11 cellular contexts compared by ENCODE assay signal in the genomic region with DNA sequence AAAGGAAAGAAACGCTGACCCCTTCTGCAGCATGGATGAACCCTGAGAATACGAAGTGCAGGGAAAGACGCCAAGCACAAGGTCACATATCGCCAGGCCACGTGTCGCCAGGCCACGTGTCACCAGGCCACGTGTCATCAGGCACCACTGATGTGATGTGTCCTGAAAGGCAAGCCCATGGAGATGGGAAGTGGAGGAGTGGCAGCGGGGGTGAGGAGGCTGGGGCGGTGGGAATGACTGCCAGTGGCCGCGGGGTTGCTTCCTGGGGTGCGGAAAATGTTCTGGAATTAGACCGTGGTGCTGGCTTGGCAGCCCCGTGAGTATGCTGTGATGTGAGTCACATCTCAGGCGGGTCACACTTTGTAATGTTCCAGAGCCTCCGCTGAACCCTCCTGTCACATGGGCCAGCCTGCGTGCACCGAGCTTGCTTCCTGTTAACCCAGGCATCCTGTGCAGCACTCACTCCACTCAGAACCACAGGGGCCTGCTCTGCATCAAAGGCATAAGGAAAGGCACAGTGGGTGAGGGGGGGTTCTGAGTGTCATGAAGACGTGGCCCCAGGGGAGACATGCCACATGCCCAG. TPM values are rescaled to one million over a fixed set of nuclear protein-coding genes. Genes with fewer than 3 reads are reported as not detected.
DNase-seq lines count a peak whose midpoint lies in the region; FAIRE-seq lines count a peak whose summit lies in the region.
"Had no signal": no experiment of that assay in that cellular context is flagged by ENCODE, and none has a peak within 500 bp of the region (broad histone marks: within the 10 kb centered on the region; RNA-seq: fewer than 3 reads in every experiment).

No MANE protein-coding gene starts in this region.

- intact Hi-C loops in head of caudate nucleus (cut with DNase I) = no loop called here

- H3K4me1 Mint-ChIP-seq in activated naive CD4-positive, alpha-beta T cell treated with anti-CD3 and anti-CD28 coated beads, Interleukin-2, amount 10 ng/mL, durations not matched to agents 7 days and 5 days = peaks cover 29% of the 10 kb centered on the region

- peaks cover 54% of the 10 kb centered on the region for H3K36me3 Mint-ChIP-seq in activated naive CD4-positive, alpha-beta T cell treated with anti-CD3 and anti-CD28 coated beads, Interleukin-2, amount 10 ng/mL, durations not matched to agents 7 days and 5 days

- FAIRE-seq in GM19239 (lab: Jason Lieb, UNC) = no peak
- FAIRE-seq: K562 had no signal

- DNase-seq in LHCN-M2 (ENCODE audit: low read depth) = peak; percentile 48
- DNase-seq in activated naive CD4-positive, alpha-beta T cell treated with anti-CD3 and anti-CD28 coated beads, Interleukin-2, amount 10 ng/mL, durations not matched to agents 7 days and 5 days = peak; percentile 63
- peak; percentile 49 to 91 (median 78) for DNase-seq in head of caudate nucleus
- DNase-seq in stimulated activated CD4-positive, alpha-beta T cell treated with anti-CD3 and anti-CD28 coated beads, Interleukin-4, amount 100 ng/mL, for 1 hour = peak; percentile 26
- DNase-seq in GM19239 (ENCODE audit: insufficient read length, low spot score) = no peak
- DNase-seq in NCI-H1417 treated with DMSO at 0.1 percent for 48 hours (lab: John Stamatoyannopoulos, UW) = no peak
- DNase-seq in NCI-H2081 (lab: John Stamatoyannopoulos, UW) = no peak
- DNase-seq in effector CD4-positive, alpha-beta T cell = no peak
- DNase-seq: GF-D8, immature natural killer cell had no signal

- H3K27me3 Mint-ChIP-seq in activated naive CD4-positive, alpha-beta T cell treated with anti-CD3 and anti-CD28 coated beads, Interleukin-2, amount 10 ng/mL, durations not matched to agents 7 days and 5 days = no peaks in the 10 kb centered on the region

- no peak overlapping the region for H3K4me3 Mint-ChIP-seq in activated naive CD4-positive, alpha-beta T cell treated with anti-CD3 and anti-CD28 coated beads, Interleukin-2, amount 10 ng/mL, durations not matched to agents 7 days and 5 days
- H3K4me3 Mint-ChIP-seq: immature natural killer cell had no signal

- H3K27ac Mint-ChIP-seq in activated naive CD4-positive, alpha-beta T cell treated with anti-CD3 and anti-CD28 coated beads, Interleukin-2, amount 10 ng/mL, durations not matched to agents 7 days and 5 days = peak overlapping the region; percentile 72
- H3K27ac Mint-ChIP-seq: immature natural killer cell had no signal

- CTCF ChIA-PET in activated naive CD4-positive, alpha-beta T cell treated with anti-CD3 and anti-CD28 coated beads, Interleukin-2, amount 10 ng/mL, durations not matched to agents 7 days and 5 days (lab: Charles Lee) = no interaction called here

- peaks cover 9% of the 10 kb centered on the region for H3K9me3 Mint-ChIP-seq in activated naive CD4-positive, alpha-beta T cell treated with anti-CD3 and anti-CD28 coated beads, Interleukin-2, amount 10 ng/mL, durations not matched to agents 7 days and 5 days
- H3K9me3 Mint-ChIP-seq: immature natural killer cell had no signal

RNA-seq across cellular contexts. Expression of gene SLC66A2, which starts 39.0 kb away (rescaled TPM):
- total RNA-seq in LHCN-M2 (2014; rRNA removed) = 45.2 and 53.3 TPM in 2 replicates
- polyA plus RNA-seq in LHCN-M2 (2012) = 27.0 TPM

RNA-seq across cellular contexts. Expression of gene HSBP1L1, which starts 51.9 kb away (rescaled TPM):
- total RNA-seq in LHCN-M2 (2014; rRNA removed) = not detected in 2 replicates
- 0.78 TPM for polyA plus RNA-seq in LHCN-M2 (2012)
- total RNA-seq: K562 had no signal

Comparison
In these comparisons a context has a peak if more than half of its experiments do, and no peak if none do; other contexts are left out.
1. DNase-seq: peak in LHCN-M2 (single experiment), activated naive CD4-positive, alpha-beta T cell treated with anti-CD3 and anti-CD28 coated beads, Interleukin-2, amount 10 ng/mL, durations not matched to agents 7 days and 5 days (single experiment), head of caudate nucleus (42 of 42) and stimulated activated CD4-positive, alpha-beta T cell treated with anti-CD3 and anti-CD28 coated beads, Interleukin-4, amount 100 ng/mL, for 1 hour (single experiment); none in GM19239 (single experiment), NCI-H1417 treated with DMSO at 0.1 percent for 48 hours (single experiment), NCI-H2081 (0 of 2) and effector CD4-positive, alpha-beta T cell (single experiment).